Comparison of ENCODE assay signal across 1 cellular context in the genomic region with DNA sequence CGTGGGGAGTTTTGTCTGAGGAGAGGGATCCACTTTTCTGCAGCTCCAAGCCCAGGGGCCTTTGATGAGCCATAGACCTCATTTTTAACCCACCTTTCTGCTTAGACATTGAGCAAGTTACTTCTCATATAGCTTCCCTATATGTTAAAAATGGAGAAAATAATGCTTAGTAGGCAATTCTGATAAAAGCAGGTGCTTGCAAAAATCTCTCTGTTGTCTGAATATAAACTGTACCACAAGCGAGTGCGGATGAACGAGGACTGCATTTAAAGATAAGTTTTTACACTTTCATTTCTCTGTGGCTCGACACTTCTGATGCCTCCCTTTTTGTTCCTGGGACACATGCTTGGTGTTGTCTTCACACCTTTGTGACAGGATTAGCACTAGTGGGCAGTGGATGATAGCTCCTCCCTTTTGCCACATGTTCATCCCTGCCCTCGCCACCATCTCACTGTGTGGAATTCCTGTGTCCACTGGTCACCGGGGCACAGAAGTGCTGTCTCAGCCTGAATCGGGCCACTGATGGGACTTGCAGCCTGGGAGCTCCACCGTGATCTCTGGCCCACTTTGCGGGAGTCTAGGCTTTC.
TF ChIP-seq lines count a peak whose summit lies in the region.

No MANE protein-coding gene starts in this region.

TF ChIP-seq in HepG2, 621 proteins besides CTCF, POLR2A, EP300 and RAD21:
- TF ChIP-seq, protein P1, sequence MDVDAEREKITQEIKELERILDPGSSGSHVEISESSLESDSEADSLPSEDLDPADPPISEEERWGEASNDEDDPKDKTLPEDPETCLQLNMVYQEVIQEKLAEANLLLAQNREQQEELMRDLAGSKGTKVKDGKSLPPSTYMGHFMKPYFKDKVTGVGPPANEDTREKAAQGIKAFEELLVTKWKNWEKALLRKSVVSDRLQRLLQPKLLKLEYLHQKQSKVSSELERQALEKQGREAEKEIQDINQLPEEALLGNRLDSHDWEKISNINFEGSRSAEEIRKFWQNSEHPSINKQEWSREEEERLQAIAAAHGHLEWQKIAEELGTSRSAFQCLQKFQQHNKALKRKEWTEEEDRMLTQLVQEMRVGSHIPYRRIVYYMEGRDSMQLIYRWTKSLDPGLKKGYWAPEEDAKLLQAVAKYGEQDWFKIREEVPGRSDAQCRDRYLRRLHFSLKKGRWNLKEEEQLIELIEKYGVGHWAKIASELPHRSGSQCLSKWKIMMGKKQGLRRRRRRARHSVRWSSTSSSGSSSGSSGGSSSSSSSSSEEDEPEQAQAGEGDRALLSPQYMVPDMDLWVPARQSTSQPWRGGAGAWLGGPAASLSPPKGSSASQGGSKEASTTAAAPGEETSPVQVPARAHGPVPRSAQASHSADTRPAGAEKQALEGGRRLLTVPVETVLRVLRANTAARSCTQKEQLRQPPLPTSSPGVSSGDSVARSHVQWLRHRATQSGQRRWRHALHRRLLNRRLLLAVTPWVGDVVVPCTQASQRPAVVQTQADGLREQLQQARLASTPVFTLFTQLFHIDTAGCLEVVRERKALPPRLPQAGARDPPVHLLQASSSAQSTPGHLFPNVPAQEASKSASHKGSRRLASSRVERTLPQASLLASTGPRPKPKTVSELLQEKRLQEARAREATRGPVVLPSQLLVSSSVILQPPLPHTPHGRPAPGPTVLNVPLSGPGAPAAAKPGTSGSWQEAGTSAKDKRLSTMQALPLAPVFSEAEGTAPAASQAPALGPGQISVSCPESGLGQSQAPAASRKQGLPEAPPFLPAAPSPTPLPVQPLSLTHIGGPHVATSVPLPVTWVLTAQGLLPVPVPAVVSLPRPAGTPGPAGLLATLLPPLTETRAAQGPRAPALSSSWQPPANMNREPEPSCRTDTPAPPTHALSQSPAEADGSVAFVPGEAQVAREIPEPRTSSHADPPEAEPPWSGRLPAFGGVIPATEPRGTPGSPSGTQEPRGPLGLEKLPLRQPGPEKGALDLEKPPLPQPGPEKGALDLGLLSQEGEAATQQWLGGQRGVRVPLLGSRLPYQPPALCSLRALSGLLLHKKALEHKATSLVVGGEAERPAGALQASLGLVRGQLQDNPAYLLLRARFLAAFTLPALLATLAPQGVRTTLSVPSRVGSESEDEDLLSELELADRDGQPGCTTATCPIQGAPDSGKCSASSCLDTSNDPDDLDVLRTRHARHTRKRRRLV (CRISPR knock-in tag; IDR thresholded peaks at IDR 0.05): no peak
- TF ChIP-seq, protein P2, sequence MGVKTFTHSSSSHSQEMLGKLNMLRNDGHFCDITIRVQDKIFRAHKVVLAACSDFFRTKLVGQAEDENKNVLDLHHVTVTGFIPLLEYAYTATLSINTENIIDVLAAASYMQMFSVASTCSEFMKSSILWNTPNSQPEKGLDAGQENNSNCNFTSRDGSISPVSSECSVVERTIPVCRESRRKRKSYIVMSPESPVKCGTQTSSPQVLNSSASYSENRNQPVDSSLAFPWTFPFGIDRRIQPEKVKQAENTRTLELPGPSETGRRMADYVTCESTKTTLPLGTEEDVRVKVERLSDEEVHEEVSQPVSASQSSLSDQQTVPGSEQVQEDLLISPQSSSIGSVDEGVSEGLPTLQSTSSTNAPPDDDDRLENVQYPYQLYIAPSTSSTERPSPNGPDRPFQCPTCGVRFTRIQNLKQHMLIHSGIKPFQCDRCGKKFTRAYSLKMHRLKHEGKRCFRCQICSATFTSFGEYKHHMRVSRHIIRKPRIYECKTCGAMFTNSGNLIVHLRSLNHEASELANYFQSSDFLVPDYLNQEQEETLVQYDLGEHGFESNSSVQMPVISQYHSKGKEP (CRISPR knock-in tag; IDR thresholded peaks at IDR 0.05): no peak
- TF ChIP-seq FOXA1 (IDR thresholded peaks at IDR 0.05) (no peak), FOXA1 (CRISPR knock-in tag; IDR thresholded peaks at IDR 0.05) (no peak), TOPORS (CRISPR knock-in tag; IDR thresholded peaks at IDR 0.05) (no peak), ZNF33B (CRISPR knock-in tag; IDR thresholded peaks at IDR 0.05) (no peak), TP53 (CRISPR knock-in tag; conservative IDR thresholded peaks at IDR 0.05) (0 out of 2 replicates have a peak, but pooled peaks have one; percentile 24), ZNF230 (CRISPR knock-in tag; IDR thresholded peaks at IDR 0.05) (0 out of 2 replicates have a peak, but pooled peaks have one; percentile 16), MAFF (IDR thresholded peaks at IDR 0.05; ENCODE audit: low read depth, low read length) (peak; percentile 97), NCOA2 (CRISPR knock-in tag; IDR thresholded peaks at IDR 0.05) (no peak), ZNF629 (CRISPR knock-in tag; conservative IDR thresholded peaks at IDR 0.05) (0 out of 2 replicates have a peak, but pooled peaks have one; percentile 1), ZSCAN31 (CRISPR knock-in tag; IDR thresholded peaks at IDR 0.05; ENCODE audit: low read depth) (no peak), PPARG (CRISPR knock-in tag; conservative IDR thresholded peaks at IDR 0.05) (0 out of 2 replicates have a peak, but pooled peaks have one; percentile 2), MAFK (conservative IDR thresholded peaks at IDR 0.05 in 1 of 2, IDR thresholded peaks at IDR 0.05 in 1 of 2; ENCODE audit: low read length in 2 of 2) (peak; percentile 96 to 97), ZNF615 (CRISPR knock-in tag; IDR thresholded peaks at IDR 0.05; ENCODE audit: borderline replicate concordance) (no peak)
- TF ChIP-seq, protein P3, sequence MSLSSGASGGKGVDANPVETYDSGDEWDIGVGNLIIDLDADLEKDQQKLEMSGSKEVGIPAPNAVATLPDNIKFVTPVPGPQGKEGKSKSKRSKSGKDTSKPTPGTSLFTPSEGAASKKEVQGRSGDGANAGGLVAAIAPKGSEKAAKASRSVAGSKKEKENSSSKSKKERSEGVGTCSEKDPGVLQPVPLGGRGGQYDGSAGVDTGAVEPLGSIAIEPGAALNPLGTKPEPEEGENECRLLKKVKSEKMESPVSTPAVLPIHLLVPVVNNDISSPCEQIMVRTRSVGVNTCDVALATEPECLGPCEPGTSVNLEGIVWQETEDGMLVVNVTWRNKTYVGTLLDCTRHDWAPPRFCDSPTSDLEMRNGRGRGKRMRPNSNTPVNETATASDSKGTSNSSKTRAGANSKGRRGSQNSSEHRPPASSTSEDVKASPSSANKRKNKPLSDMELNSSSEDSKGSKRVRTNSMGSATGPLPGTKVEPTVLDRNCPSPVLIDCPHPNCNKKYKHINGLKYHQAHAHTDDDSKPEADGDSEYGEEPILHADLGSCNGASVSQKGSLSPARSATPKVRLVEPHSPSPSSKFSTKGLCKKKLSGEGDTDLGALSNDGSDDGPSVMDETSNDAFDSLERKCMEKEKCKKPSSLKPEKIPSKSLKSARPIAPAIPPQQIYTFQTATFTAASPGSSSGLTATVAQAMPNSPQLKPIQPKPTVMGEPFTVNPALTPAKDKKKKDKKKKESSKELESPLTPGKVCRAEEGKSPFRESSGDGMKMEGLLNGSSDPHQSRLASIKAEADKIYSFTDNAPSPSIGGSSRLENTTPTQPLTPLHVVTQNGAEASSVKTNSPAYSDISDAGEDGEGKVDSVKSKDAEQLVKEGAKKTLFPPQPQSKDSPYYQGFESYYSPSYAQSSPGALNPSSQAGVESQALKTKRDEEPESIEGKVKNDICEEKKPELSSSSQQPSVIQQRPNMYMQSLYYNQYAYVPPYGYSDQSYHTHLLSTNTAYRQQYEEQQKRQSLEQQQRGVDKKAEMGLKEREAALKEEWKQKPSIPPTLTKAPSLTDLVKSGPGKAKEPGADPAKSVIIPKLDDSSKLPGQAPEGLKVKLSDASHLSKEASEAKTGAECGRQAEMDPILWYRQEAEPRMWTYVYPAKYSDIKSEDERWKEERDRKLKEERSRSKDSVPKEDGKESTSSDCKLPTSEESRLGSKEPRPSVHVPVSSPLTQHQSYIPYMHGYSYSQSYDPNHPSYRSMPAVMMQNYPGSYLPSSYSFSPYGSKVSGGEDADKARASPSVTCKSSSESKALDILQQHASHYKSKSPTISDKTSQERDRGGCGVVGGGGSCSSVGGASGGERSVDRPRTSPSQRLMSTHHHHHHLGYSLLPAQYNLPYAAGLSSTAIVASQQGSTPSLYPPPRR (CRISPR knock-in tag; IDR thresholded peaks at IDR 0.05; ENCODE audit: borderline replicate concordance): 0 out of 2 replicates have a peak, but pooled peaks have one; percentile 10
- TF ChIP-seq, protein P4, sequence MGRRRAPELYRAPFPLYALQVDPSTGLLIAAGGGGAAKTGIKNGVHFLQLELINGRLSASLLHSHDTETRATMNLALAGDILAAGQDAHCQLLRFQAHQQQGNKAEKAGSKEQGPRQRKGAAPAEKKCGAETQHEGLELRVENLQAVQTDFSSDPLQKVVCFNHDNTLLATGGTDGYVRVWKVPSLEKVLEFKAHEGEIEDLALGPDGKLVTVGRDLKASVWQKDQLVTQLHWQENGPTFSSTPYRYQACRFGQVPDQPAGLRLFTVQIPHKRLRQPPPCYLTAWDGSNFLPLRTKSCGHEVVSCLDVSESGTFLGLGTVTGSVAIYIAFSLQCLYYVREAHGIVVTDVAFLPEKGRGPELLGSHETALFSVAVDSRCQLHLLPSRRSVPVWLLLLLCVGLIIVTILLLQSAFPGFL (CRISPR knock-in tag; IDR thresholded peaks at IDR 0.05): no peak
- TF ChIP-seq, protein P5, sequence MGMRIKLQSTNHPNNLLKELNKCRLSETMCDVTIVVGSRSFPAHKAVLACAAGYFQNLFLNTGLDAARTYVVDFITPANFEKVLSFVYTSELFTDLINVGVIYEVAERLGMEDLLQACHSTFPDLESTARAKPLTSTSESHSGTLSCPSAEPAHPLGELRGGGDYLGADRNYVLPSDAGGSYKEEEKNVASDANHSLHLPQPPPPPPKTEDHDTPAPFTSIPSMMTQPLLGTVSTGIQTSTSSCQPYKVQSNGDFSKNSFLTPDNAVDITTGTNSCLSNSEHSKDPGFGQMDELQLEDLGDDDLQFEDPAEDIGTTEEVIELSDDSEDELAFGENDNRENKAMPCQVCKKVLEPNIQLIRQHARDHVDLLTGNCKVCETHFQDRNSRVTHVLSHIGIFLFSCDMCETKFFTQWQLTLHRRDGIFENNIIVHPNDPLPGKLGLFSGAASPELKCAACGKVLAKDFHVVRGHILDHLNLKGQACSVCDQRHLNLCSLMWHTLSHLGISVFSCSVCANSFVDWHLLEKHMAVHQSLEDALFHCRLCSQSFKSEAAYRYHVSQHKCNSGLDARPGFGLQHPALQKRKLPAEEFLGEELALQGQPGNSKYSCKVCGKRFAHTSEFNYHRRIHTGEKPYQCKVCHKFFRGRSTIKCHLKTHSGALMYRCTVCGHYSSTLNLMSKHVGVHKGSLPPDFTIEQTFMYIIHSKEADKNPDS (CRISPR knock-in tag; IDR thresholded peaks at IDR 0.05): no peak
